In genomic region chr11:122656631-122657101, GRCh38 we compare ENCODE assay signal across 8 cellular contexts. TPM values are rescaled to one million over a fixed set of nuclear protein-coding genes. Genes with fewer than 3 reads are reported as not detected.
DNase-seq lines count a peak whose midpoint lies in the region; ATAC-seq and TF ChIP-seq lines count a peak whose summit lies in the region.

No MANE protein-coding gene starts in this region.

- H3K27ac Mint-ChIP-seq in WTC11 = no peak overlapping the region

- H3K4me1 Mint-ChIP-seq in WTC11 = peaks cover 31% of the 10 kb centered on the region

- ATAC-seq in HG02571 (IDR thresholded peaks at IDR 0.05; ENCODE audit: unreplicated experiment) = peak; percentile 7
- ATAC-seq in WTC11 = peak; percentile 51

- peak overlapping the region; percentile 93 for H3K4me3 Mint-ChIP-seq in WTC11

- DNase-seq in Ammon's horn (ENCODE audit: low spot score) (peak; percentile 48), WTC11 (ENCODE audit: low spot score) (peak; percentile 50), ecto neural progenitor cell (ENCODE audit: low spot score) (peak; percentile 71), medulla oblongata (ENCODE audit: extremely low spot score) (peak; percentile 36), NCI-H2029 treated with DMSO at 0.1 percent for 48 hours (lab: John Stamatoyannopoulos, UW) (no peak)
- DNase-seq in stimulated activated CD8-positive, alpha-beta memory T cell treated with anti-CD3 and anti-CD28 coated beads, Interleukin-12 subunit alpha, Interleukin-12 subunit beta, amount 100 ng/mL, for 1 hour (ENCODE audit: low read depth) = peak; percentile 15
- no peak for DNase-seq in NK-92 treated with Interleukin-12 subunit alpha and Interleukin-12 subunit beta, amount 100 ng/mL, for 24 hours (lab: John Stamatoyannopoulos, UW)

- CTCF ChIA-PET in WTC11 (lab: Charles Lee) = interaction anchor here (0.6 to 4.1 kb wide), 17 partner anchors 8 to 397 kb away, joined by 3 to 56 read pairs (median 3); no protein-coding TSS in a partner anchor

- TF ChIP-seq CTCF in WTC11 (IDR thresholded peaks at IDR 0.05) = no peak

- H3K9me3 Mint-ChIP-seq in WTC11 = peaks cover 5% of the 10 kb centered on the region

- POLR2A ChIA-PET in WTC11 (lab: Charles Lee) = interaction anchor here (1.1 to 1.5 kb wide), 2 partner anchors 9 to 98 kb away, joined by 3 to 5 read pairs; no protein-coding TSS in a partner anchor

- H3K27me3 Mint-ChIP-seq in WTC11 (ENCODE audit: low read depth) = peaks cover 22% of the 10 kb centered on the region

- peaks cover 4% of the 10 kb centered on the region; the same call in 1 of the 2 replicates for H3K36me3 Mint-ChIP-seq in WTC11

TF ChIP-seq in WTC11, 78 proteins besides CTCF, POLR2A, EP300 and RAD21:
- TF ChIP-seq SMAD3 (CRISPR knock-in tag; IDR thresholded peaks at IDR 0.05; ENCODE audit: borderline replicate concordance) (0 out of 2 replicates have a peak, but pooled peaks have one; percentile 32), ATF1 (CRISPR knock-in tag; IDR thresholded peaks at IDR 0.05) (no peak)

RNA-seq across cellular contexts. Expression of gene UBASH3B, which starts 1.1 kb away (rescaled TPM):
- 18.9 to 22.6 TPM (median 21.1 TPM) in 3 replicates for total RNA-seq in WTC11 (2021)

Comparison
In these comparisons a context has a peak if more than half of its experiments do, and no peak if none do; other contexts are left out.
1. DNase-seq: peak in Ammon's horn (single experiment), WTC11 (single experiment), ecto neural progenitor cell (single experiment), medulla oblongata (single experiment) and stimulated activated CD8-positive, alpha-beta memory T cell treated with anti-CD3 and anti-CD28 coated beads, Interleukin-12 subunit alpha, Interleukin-12 subunit beta, amount 100 ng/mL, for 1 hour (single experiment); none in NK-92 treated with Interleukin-12 subunit alpha and Interleukin-12 subunit beta, amount 100 ng/mL, for 24 hours (single experiment) and NCI-H2029 treated with DMSO at 0.1 percent for 48 hours (single experiment).